Comparison of ENCODE assay signal across 8 cellular contexts in genomic region chr3:13894812-13895154, GRCh38. TPM values are rescaled to one million over a fixed set of nuclear protein-coding genes. Genes with fewer than 3 reads are reported as not detected.
DNase-seq lines count a peak whose midpoint lies in the region; ATAC-seq and TF ChIP-seq lines count a peak whose summit lies in the region.

No MANE protein-coding gene starts in this region.

- no peaks in the 10 kb centered on the region for H4K20me1 ChIP-seq in neural cell (ENCODE audit: insufficient read depth)

- H3K27me3 ChIP-seq in MG63 (no peaks in the 10 kb centered on the region), neural cell (ENCODE audit: insufficient read depth, low read depth, low read length) (peaks cover 22% of the 10 kb centered on the region)

- no peak overlapping the region for H3K4me2 ChIP-seq in neural cell (ENCODE audit: low read length)

- H3K9ac ChIP-seq in neural cell (ENCODE audit: low read length), result peak overlapping the region; percentile 68

- TF ChIP-seq EP300 in neural cell (conservative IDR thresholded peaks at IDR 0.05; ENCODE audit: poor library complexity, severe bottlenecking), result no peak

- peak overlapping the region in 1 of 2 donors; percentile 97 for H3K27ac Mint-ChIP-seq in effector memory CD8-positive, alpha-beta T cell

- H3K36me3 Mint-ChIP-seq in effector memory CD8-positive, alpha-beta T cell (ENCODE audit: insufficient read depth), result peaks cover 10% of the 10 kb centered on the region

- peaks cover 17 to 25% of the 10 kb centered on the region in 2 donors for H3K4me1 Mint-ChIP-seq in effector memory CD8-positive, alpha-beta T cell (ENCODE audit: low read depth in 2 of 2)

- peak overlapping the region; percentile 54 for H2AFZ ChIP-seq in neural cell (ENCODE audit: low read depth, low read length)

- no peaks in the 10 kb centered on the region for H3K9me3 ChIP-seq in MG63
- no peaks in the 10 kb centered on the region for H3K9me3 ChIP-seq in neural cell (ENCODE audit: low read length)

- H3K9me3 Mint-ChIP-seq in effector memory CD8-positive, alpha-beta T cell, result no peaks in the 10 kb centered on the region

- H3K36me3 ChIP-seq in MG63 (no peaks in the 10 kb centered on the region), neural cell (ENCODE audit: insufficient read depth, low read length) (no peaks in the 10 kb centered on the region)

- no peak overlapping the region for H3K27ac ChIP-seq in neural cell (ENCODE audit: low read length)

- no peak for TF ChIP-seq CTCF in AG10803 (conservative IDR thresholded peaks at IDR 0.05; ENCODE audit: low read length)
- TF ChIP-seq CTCF in neural cell (IDR thresholded peaks at IDR 0.05; ENCODE audit: poor library complexity, severe bottlenecking), result no peak

- peak overlapping the region; percentile 91 for H3K4me3 Mint-ChIP-seq in effector memory CD8-positive, alpha-beta T cell

- TF ChIP-seq RAD21 in neural cell (conservative IDR thresholded peaks at IDR 0.05), result no peak

- peaks cover 0 to 5% of the 10 kb centered on the region in 2 donors for H3K27me3 Mint-ChIP-seq in effector memory CD8-positive, alpha-beta T cell

- DNase-seq in AG10803 (ENCODE audit: low read depth), result no peak
- no peak for DNase-seq in MG63
- DNase-seq in effector memory CD8-positive, alpha-beta T cell, result no peak
- no peak for DNase-seq in DMS114 treated with DMSO at 0.1 percent for 48 hours (lab: John Stamatoyannopoulos, UW; ENCODE audit: unreplicated experiment)
- no peak for DNase-seq in NCI-H2227 treated with DMSO at 0.1 percent for 48 hours (lab: John Stamatoyannopoulos, UW)
- DNase-seq in activated effector memory CD4-positive, alpha-beta T cell treated with anti-CD3 and anti-CD28 coated beads, Interleukin-2, amount 50 U/mL, for 16 hours, result no peak

- no peaks in the 10 kb centered on the region for H3F3A ChIP-seq in neural cell (ENCODE audit: insufficient read depth, low read length, poor library complexity, severe bottlenecking)

- peak overlapping the region; percentile 68 for H3K4me3 ChIP-seq in AG10803 (ENCODE audit: low read length)
- H3K4me3 ChIP-seq in MG63, result peak overlapping the region; percentile 56
- peak overlapping the region; percentile 71 for H3K4me3 ChIP-seq in neural cell (ENCODE audit: low read length)

- ATAC-seq in effector memory CD8-positive, alpha-beta T cell (replicated peaks), result no peak
- ATAC-seq in esophagus mucosa, result no peak

- H3K79me2 ChIP-seq in neural cell (replicated peaks; ENCODE audit: insufficient read depth, low read length), result no peaks in the 10 kb centered on the region

- no peaks in the 10 kb centered on the region for H3K9me2 ChIP-seq in neural cell (ENCODE audit: insufficient read depth, low read length)

TF ChIP-seq in neural cell, 6 proteins besides CTCF, POLR2A, EP300 and RAD21:
- no peak for TF ChIP-seq EZH2 (IDR thresholded peaks at IDR 0.05; ENCODE audit: borderline replicate concordance, insufficient read depth, low read length, poor library complexity, severe bottlenecking)
- TF ChIP-seq TAF1 (IDR thresholded peaks at IDR 0.05; ENCODE audit: low read depth), result no peak
- no peak for TF ChIP-seq MXI1 (conservative IDR thresholded peaks at IDR 0.05; ENCODE audit: poor library complexity, severe bottlenecking)
- TF ChIP-seq POLR2AphosphoS5 (IDR thresholded peaks at IDR 0.05), result no peak
- no peak for TF ChIP-seq SMC3 (conservative IDR thresholded peaks at IDR 0.05; ENCODE audit: poor library complexity)
- no peak for TF ChIP-seq REST (IDR thresholded peaks at IDR 0.05; ENCODE audit: borderline replicate concordance)

RNA-seq across cellular contexts. Expression of gene WNT7A, which starts 14.9 kb away (rescaled TPM):
- not detected in 2 replicates for total RNA-seq in MG63 (2014; rRNA removed; shearing (Covaris generic); ENCODE audit: low replicate concordance)
- polyA plus RNA-seq in neural cell, result 13.3 and 17.7 TPM in 2 replicates
- polyA minus RNA-seq in neural cell, result 35.8 and 37.4 TPM in 2 replicates
- 0.16 TPM for total RNA-seq in esophagus mucosa
